ENCODE assay signal across 8 cellular contexts in the genomic region with DNA sequence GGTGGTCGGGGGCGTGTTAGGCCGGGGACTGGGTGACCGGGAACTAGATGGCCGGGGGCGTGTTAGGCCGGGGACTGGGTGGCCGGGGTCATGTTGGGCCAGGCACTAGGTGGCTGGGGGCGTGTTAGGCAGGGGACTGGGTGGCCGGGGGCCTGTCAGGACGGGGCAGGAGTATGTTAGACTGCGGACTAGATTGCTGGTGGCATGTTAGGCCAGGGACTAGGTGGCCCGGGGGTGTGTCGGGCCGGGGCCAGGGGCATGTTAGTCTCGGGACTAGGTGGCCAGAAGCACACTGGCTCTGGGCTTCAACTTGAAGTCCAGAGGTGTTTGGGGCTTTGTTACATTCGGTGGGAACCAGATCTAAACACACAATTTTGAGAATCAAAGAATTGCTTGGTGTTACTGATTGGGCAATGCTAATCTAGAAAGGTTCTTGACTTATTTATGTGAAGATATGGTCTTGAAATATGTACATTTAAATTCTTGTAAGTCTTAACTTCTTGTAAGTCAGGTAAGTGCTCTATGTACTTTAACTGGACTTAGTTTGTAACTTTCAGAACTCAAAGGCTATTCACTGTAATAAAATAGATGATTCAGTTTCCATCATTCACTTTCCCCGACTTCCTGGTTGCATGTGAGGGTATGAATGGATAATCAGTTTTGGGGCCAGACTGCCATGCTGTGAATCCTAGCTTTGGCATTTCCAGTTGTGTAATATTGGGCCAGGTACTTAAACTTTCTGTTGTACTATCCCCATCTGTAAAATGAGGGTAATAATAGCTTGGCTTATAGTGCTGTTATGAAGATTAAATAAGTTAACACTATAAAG. TPM values are rescaled to one million over a fixed set of nuclear protein-coding genes. Genes with fewer than 3 reads are reported as not detected.
DNase-seq lines count a peak whose midpoint lies in the region; ATAC-seq and TF ChIP-seq lines count a peak whose summit lies in the region.

No MANE protein-coding gene starts in this region.

- no peak overlapping the region for H3K9ac ChIP-seq in parathyroid adenoma

- no peak overlapping the region for H3K27ac Mint-ChIP-seq in T-helper 1 cell treated with Interleukin-12 subunit alpha and Interleukin-12 subunit beta and Interleukin-4 antibody, amounts not matched to agents 30 μg/mL and 1 μg/mL, for 36 hours

- H3K9me3 Mint-ChIP-seq in T-helper 1 cell treated with Interleukin-12 subunit alpha and Interleukin-12 subunit beta and Interleukin-4 antibody, amounts not matched to agents 30 μg/mL and 1 μg/mL, for 36 hours: no peaks in the 10 kb centered on the region

- no peaks in the 10 kb centered on the region for H3K9me3 ChIP-seq in parathyroid adenoma (ENCODE audit: control insufficient read depth, low read length)

- H3K4me1 Mint-ChIP-seq in T-helper 1 cell treated with Interleukin-12 subunit alpha and Interleukin-12 subunit beta and Interleukin-4 antibody, amounts not matched to agents 30 μg/mL and 1 μg/mL, for 36 hours (ENCODE audit: low read depth): peaks cover 22% of the 10 kb centered on the region

- peaks cover 4% of the 10 kb centered on the region for H3K27me3 Mint-ChIP-seq in T-helper 1 cell treated with Interleukin-12 subunit alpha and Interleukin-12 subunit beta and Interleukin-4 antibody, amounts not matched to agents 30 μg/mL and 1 μg/mL, for 36 hours (ENCODE audit: low read depth)

- ATAC-seq in GM19035 (IDR thresholded peaks at IDR 0.05; ENCODE audit: unreplicated experiment) (no peak), GM18868 (IDR thresholded peaks at IDR 0.05; ENCODE audit: unreplicated experiment) (no peak)

- H3K4me2 ChIP-seq in parathyroid adenoma (ENCODE audit: low read length): peak overlapping the region; percentile 82

- H3K36me3 ChIP-seq in H7 (replicated peaks; ENCODE audit: control insufficient read depth, insufficient read depth, low read length) (no peaks in the 10 kb centered on the region), parathyroid adenoma (ENCODE audit: control insufficient read depth, insufficient read depth, low read length) (no peaks in the 10 kb centered on the region)

- H3K36me3 Mint-ChIP-seq in T-helper 1 cell treated with Interleukin-12 subunit alpha and Interleukin-12 subunit beta and Interleukin-4 antibody, amounts not matched to agents 30 μg/mL and 1 μg/mL, for 36 hours (ENCODE audit: low read depth): peaks cover 2% of the 10 kb centered on the region

- H3K27ac ChIP-seq in parathyroid adenoma: no peak overlapping the region

- H3K27me3 ChIP-seq in H7 (ENCODE audit: control insufficient read depth, insufficient read depth, low read length) (no peaks in the 10 kb centered on the region), parathyroid adenoma (ENCODE audit: control insufficient read depth, insufficient read depth, low read length) (no peaks in the 10 kb centered on the region)

- H3K79me2 ChIP-seq in parathyroid adenoma: peaks cover 9% of the 10 kb centered on the region

- DNase-seq in AG09309 (ENCODE audit: low read depth) (peak; percentile 28), H7 (no peak), fibroblast of the aortic adventitia (ENCODE audit: low read depth) (peak; percentile 46), SHP77 (lab: John Stamatoyannopoulos, UW) (no peak)

- TF ChIP-seq CTCF in AG09309 (IDR thresholded peaks at IDR 0.05; ENCODE audit: control insufficient read depth, insufficient read depth, low read depth, low read length, missing control alignments) (no peak), fibroblast of the aortic adventitia (IDR thresholded peaks at IDR 0.05; ENCODE audit: insufficient read depth, low read length) (no peak), parathyroid adenoma (IDR thresholded peaks at IDR 0.05) (no peak)

- peak overlapping the region; percentile 98 for H3K4me3 ChIP-seq in AG09309 (ENCODE audit: control insufficient read depth, low read depth, low read length)
- peak overlapping the region; percentile 79 for H3K4me3 ChIP-seq in H7 (ENCODE audit: insufficient read depth, low read depth, low read length)
- H3K4me3 ChIP-seq in fibroblast of the aortic adventitia (ENCODE audit: low read depth, low read length): peak overlapping the region; percentile 82
- peak overlapping the region; percentile 62 for H3K4me3 ChIP-seq in parathyroid adenoma (ENCODE audit: low read depth, low read length)

- peak overlapping the region; percentile 57 for H2AFZ ChIP-seq in parathyroid adenoma

- no peaks in the 10 kb centered on the region for H3K4me1 ChIP-seq in parathyroid adenoma

- H3K4me3 Mint-ChIP-seq in T-helper 1 cell treated with Interleukin-12 subunit alpha and Interleukin-12 subunit beta and Interleukin-4 antibody, amounts not matched to agents 30 μg/mL and 1 μg/mL, for 36 hours: peak overlapping the region; percentile 86

RNA-seq across cellular contexts. Expression of a gene that starts 1.1 kb away (rescaled TPM):
- 52.0 and 52.4 TPM in 2 replicates for total RNA-seq in H7 (2014; rRNA removed; shearing (Covaris generic))
- total RNA-seq in fibroblast of the aortic adventitia (ENCODE audit: low replicate concordance): 100 and 148 TPM in 2 replicates

RNA-seq across cellular contexts. Expression of a gene that starts 30.5 kb away (rescaled TPM):
- 13.9 and 17.3 TPM in 2 replicates for total RNA-seq in H7 (2014; rRNA removed; shearing (Covaris generic))
- 10.8 and 39.4 TPM in 2 replicates for total RNA-seq in fibroblast of the aortic adventitia (ENCODE audit: low replicate concordance)

RNA-seq across cellular contexts. Expression of a gene that starts 48.8 kb away (rescaled TPM):
- not detected in 2 replicates for total RNA-seq in H7 (2014; rRNA removed; shearing (Covaris generic))
- total RNA-seq in fibroblast of the aortic adventitia (ENCODE audit: low replicate concordance): not detected in 2 replicates

Comparison
In these comparisons a context has a peak if more than half of its experiments do, and no peak if none do; other contexts are left out.
1. DNase-seq: peak in AG09309 (single experiment) and fibroblast of the aortic adventitia (single experiment); none in H7 (single experiment) and SHP77 (0 of 2).
2. Peak in every context shown above with its lines, with median percentiles within 50 percentile points of each other: H3K4me3 ChIP-seq.